In genomic region chr2:37231251-37232130, GRCh38 we compare ENCODE assay signal across 1 cellular context.
A peak's percentile ranks its signal among the peaks of the same experiment; 100 is the strongest.
TF ChIP-seq lines count a peak whose summit lies in the region.

TSS of gene CEBPZ (minus strand) at chr2:37231596. CDS start at chr2:37231567, 29 bp downstream.
TSS of gene NDUFAF7 (plus strand) at chr2:37231658. CDS start at chr2:37231706, 48 bp downstream.

TF ChIP-seq in HepG2, 621 proteins besides CTCF, POLR2A, EP300 and RAD21 (continued from another document and continues in another):
- TF ChIP-seq NFAT5 (CRISPR knock-in tag; IDR thresholded peaks at IDR 0.05): peak; percentile 26; the same call in 1 of the 2 replicates
- peak; percentile 89 for TF ChIP-seq ZFP36L1 (CRISPR knock-in tag; IDR thresholded peaks at IDR 0.05)
- no peak for TF ChIP-seq HOXA9 (CRISPR knock-in tag; IDR thresholded peaks at IDR 0.05; ENCODE audit: borderline replicate concordance)
- TF ChIP-seq ZSCAN21 (CRISPR knock-in tag; IDR thresholded peaks at IDR 0.05; ENCODE audit: borderline replicate concordance): peak; percentile 95
- peak; percentile 96 for TF ChIP-seq MYPOP (CRISPR knock-in tag; IDR thresholded peaks at IDR 0.05)
- no peak for TF ChIP-seq SKIL (CRISPR knock-in tag; IDR thresholded peaks at IDR 0.05; ENCODE audit: borderline replicate concordance)
- TF ChIP-seq ZNF772 (CRISPR knock-in tag; IDR thresholded peaks at IDR 0.05): peak; percentile 69
- peak; percentile 92 for TF ChIP-seq HIVEP1 (CRISPR knock-in tag; IDR thresholded peaks at IDR 0.05)
- peak; percentile 68; the same call in 1 of the 2 replicates for TF ChIP-seq TRAFD1 (CRISPR knock-in tag; IDR thresholded peaks at IDR 0.05; ENCODE audit: borderline replicate concordance)
- no peak for TF ChIP-seq MAFG (CRISPR knock-in tag; IDR thresholded peaks at IDR 0.05)
- TF ChIP-seq ISX (CRISPR knock-in tag; conservative IDR thresholded peaks at IDR 0.05): 0 out of 2 replicates have a peak, but pooled peaks have one; percentile 62
- peak; percentile 66 for TF ChIP-seq ZBTB25 (CRISPR knock-in tag; IDR thresholded peaks at IDR 0.05)
- TF ChIP-seq FOXM1 (CRISPR knock-in tag; IDR thresholded peaks at IDR 0.05): no peak
- 0 out of 2 replicates have a peak, but pooled peaks have one; percentile 64 for TF ChIP-seq ZNF678 (CRISPR knock-in tag; IDR thresholded peaks at IDR 0.05)
- TF ChIP-seq ZNF230 (CRISPR knock-in tag; IDR thresholded peaks at IDR 0.05): peak; percentile 90; the same call in 1 of the 2 replicates
- TF ChIP-seq ZNF773 (CRISPR knock-in tag; IDR thresholded peaks at IDR 0.05; ENCODE audit: borderline replicate concordance): no peak
- peak; percentile 93 for TF ChIP-seq ZBTB26 (CRISPR knock-in tag; IDR thresholded peaks at IDR 0.05; ENCODE audit: borderline replicate concordance)
- peak; percentile 52; the same call in 1 of the 2 replicates for TF ChIP-seq LRRFIP1 (CRISPR knock-in tag; conservative IDR thresholded peaks at IDR 0.05)
- TF ChIP-seq TBL1XR1 (IDR thresholded peaks at IDR 0.05; ENCODE audit: borderline replicate concordance, low read length, partially characterized antibody): peak; percentile 36
- peak; percentile 85 for TF ChIP-seq ARID2 (CRISPR knock-in tag; IDR thresholded peaks at IDR 0.05; ENCODE audit: borderline replicate concordance)
- peak; percentile 97 for TF ChIP-seq ZNF776 (CRISPR knock-in tag; IDR thresholded peaks at IDR 0.05)
- TF ChIP-seq REXO4 (CRISPR knock-in tag; IDR thresholded peaks at IDR 0.05; ENCODE audit: borderline replicate concordance): peak; percentile 62; the same call in 1 of the 2 replicates
- TF ChIP-seq JDP2 (CRISPR knock-in tag; IDR thresholded peaks at IDR 0.05; ENCODE audit: borderline replicate concordance): no peak; the same call in 1 of the 2 replicates
- no peak for TF ChIP-seq USF2 (IDR thresholded peaks at IDR 0.05; ENCODE audit: low read depth, low read length)
- peak; percentile 28; the same call in 1 of the 2 replicates for TF ChIP-seq USF2 (CRISPR knock-in tag; IDR thresholded peaks at IDR 0.05; ENCODE audit: borderline replicate concordance)
- TF ChIP-seq ZNF205 (CRISPR knock-in tag; IDR thresholded peaks at IDR 0.05): peak; percentile 81
- TF ChIP-seq ZNF547 (CRISPR knock-in tag; IDR thresholded peaks at IDR 0.05): peak; percentile 93
- TF ChIP-seq MBNL3 (CRISPR knock-in tag; conservative IDR thresholded peaks at IDR 0.05): no peak
- peak; percentile 92; the same call in 1 of the 2 replicates for TF ChIP-seq ZNF468 (CRISPR knock-in tag; IDR thresholded peaks at IDR 0.05)
- no peak for TF ChIP-seq ZNF512B (CRISPR knock-in tag; IDR thresholded peaks at IDR 0.05; ENCODE audit: borderline replicate concordance)
- no peak for TF ChIP-seq NPAS2 (CRISPR knock-in tag; IDR thresholded peaks at IDR 0.05; ENCODE audit: borderline replicate concordance)
- no peak for TF ChIP-seq ELK4 (CRISPR knock-in tag; IDR thresholded peaks at IDR 0.05; ENCODE audit: borderline replicate concordance)
- TF ChIP-seq ZNF605 (CRISPR knock-in tag; IDR thresholded peaks at IDR 0.05): peak; percentile 84; the same call in 1 of the 2 replicates
- TF ChIP-seq NR3C1 (CRISPR knock-in tag; IDR thresholded peaks at IDR 0.05): no peak
- no peak for TF ChIP-seq ZFP62 (CRISPR knock-in tag; IDR thresholded peaks at IDR 0.05)
- TF ChIP-seq SKI (IDR thresholded peaks at IDR 0.05; ENCODE audit: partially characterized antibody): no peak
- TF ChIP-seq RARA (CRISPR knock-in tag; IDR thresholded peaks at IDR 0.05): peak; percentile 64
